18 cellular contexts compared by ENCODE assay signal in genomic region chr5:147642666-147643065, GRCh38.
DNase-seq lines count a peak whose midpoint lies in the region; ATAC-seq, FAIRE-seq and TF ChIP-seq lines count a peak whose summit lies in the region.
"Had no signal": no experiment of that assay in that cellular context is flagged by ENCODE, and none has a peak within 500 bp of the region (broad histone marks: within the 10 kb centered on the region; RNA-seq: fewer than 3 reads in every experiment).

No MANE protein-coding gene starts in this region.

- TF ChIP-seq CTCF in RWPE2 (IDR thresholded peaks at IDR 0.05; ENCODE audit: poor library complexity, severe bottlenecking) (no peak), bronchial epithelial cell (IDR thresholded peaks at IDR 0.05; ENCODE audit: insufficient read depth, low read length, severe bottlenecking) (no peak), foreskin keratinocyte (conservative IDR thresholded peaks at IDR 0.05) (no peak), dorsolateral prefrontal cortex (IDR thresholded peaks at IDR 0.05 in 54 of 56, conservative IDR thresholded peaks at IDR 0.05 in 2 of 56; ENCODE audit: low read depth in 1 of 56, partially characterized antibody in 56 of 56) (no peak)

- FAIRE-seq in bronchial epithelial cell (lab: Jason Lieb, UNC) = no peak
- FAIRE-seq: GM12891, GM18507 had no signal

- H3K27me3 ChIP-seq in RWPE2 (ENCODE audit: insufficient read depth, poor library complexity, severe bottlenecking) (peaks cover 34% of the 10 kb centered on the region), bronchial epithelial cell (ENCODE audit: control insufficient read depth, insufficient read depth, low read length) (no peaks in the 10 kb centered on the region), foreskin keratinocyte (no peaks in the 10 kb centered on the region), dorsolateral prefrontal cortex (no peaks in the 10 kb centered on the region)

- no peak overlapping the region for H3K4me3 ChIP-seq in RWPE2 (ENCODE audit: severe bottlenecking)
- H3K4me3 ChIP-seq in bronchial epithelial cell (ENCODE audit: low read depth, low read length) = no peak overlapping the region
- H3K4me3 ChIP-seq in dorsolateral prefrontal cortex = no peak overlapping the region

- no peaks in the 10 kb centered on the region for H3K9me3 ChIP-seq in RWPE2 (ENCODE audit: severe bottlenecking)

- DNase-seq in RWPE2 (ENCODE audit: low spot score) (no peak), bronchial epithelial cell (ENCODE audit: low read depth) (peak; percentile 73), foreskin keratinocyte (peak in 1 of 2 donors; percentile 38), dorsolateral prefrontal cortex (no peak), NCI-H1048 (lab: John Stamatoyannopoulos, UW) (no peak), middle frontal gyrus (ENCODE audit: extremely low spot score, low spot score) (no peak)
- DNase-seq: C1 segment of cervical spinal cord; Calu3; CD4-positive, alpha-beta memory T cell; COR-L47; DMS53; DMS79 treated with DMSO at 0.1 percent for 48 hours; GF-D8; GOT3; H7 had no signal

- H3K27ac ChIP-seq in RWPE2 (ENCODE audit: poor library complexity, severe bottlenecking) (no peak overlapping the region), foreskin keratinocyte (no peak overlapping the region), dorsolateral prefrontal cortex (peak overlapping the region in 24 of 59 donors; percentile 2 to 62 (median 30))

- intact Hi-C loops in dorsolateral prefrontal cortex (cut with DNase I) = no loop called here

- peaks cover 3% of the 10 kb centered on the region for H3K4me1 ChIP-seq in RWPE2 (ENCODE audit: insufficient read depth, poor library complexity, severe bottlenecking)
- H3K4me1 ChIP-seq in foreskin keratinocyte = no peaks in the 10 kb centered on the region

- ATAC-seq in RWPE2 (ENCODE audit: low read depth) (peak; percentile 68), foreskin keratinocyte (peak; percentile 62)
- ATAC-seq: HCT116 had no signal

- H3K36me3 ChIP-seq in RWPE2 (ENCODE audit: low read depth) (no peaks in the 10 kb centered on the region), bronchial epithelial cell (ENCODE audit: control insufficient read depth, insufficient read depth, low read length) (no peaks in the 10 kb centered on the region)
